ENCODE assay signal across 9 cellular contexts in genomic region chr5:1204693-1205242, GRCh38. TPM values are rescaled to one million over a fixed set of nuclear protein-coding genes. Genes with fewer than 3 reads are reported as not detected.
DNase-seq lines count a peak whose midpoint lies in the region; ATAC-seq and TF ChIP-seq lines count a peak whose summit lies in the region.
"Had no signal": no experiment of that assay in that cellular context is flagged by ENCODE, and none has a peak within 500 bp of the region (broad histone marks: within the 10 kb centered on the region; RNA-seq: fewer than 3 reads in every experiment).

No MANE protein-coding gene starts in this region.

- H3K27me3 ChIP-seq in testis: no peaks in the 10 kb centered on the region

- H3K4me2 ChIP-seq in OCI-LY7 (ENCODE audit: low read length): no peak overlapping the region

- no peak overlapping the region for H3K4me3 ChIP-seq in OCI-LY7 (ENCODE audit: low read depth, low read length, poor library complexity, severe bottlenecking)
- H3K4me3 ChIP-seq in testis: no peak overlapping the region

- no peaks in the 10 kb centered on the region for H3K4me1 ChIP-seq in OCI-LY7 (ENCODE audit: insufficient read depth, low read length, poor library complexity, severe bottlenecking)
- peaks cover 9% of the 10 kb centered on the region for H3K4me1 ChIP-seq in testis

- H3K79me2 ChIP-seq in OCI-LY7 (ENCODE audit: insufficient read depth, low read depth, low read length): no peaks in the 10 kb centered on the region

- CTCF ChIA-PET in OCI-LY7 (lab: Charles Lee; ENCODE audit: unreplicated experiment): no interaction called here

- H4K20me1 ChIP-seq in OCI-LY7 (ENCODE audit: insufficient read depth, low read length): no peaks in the 10 kb centered on the region

- POLR2A ChIA-PET in OCI-LY7 (lab: Charles Lee): interaction anchor here (0.6 kb wide), 1 partner anchor 18 kb away, joined by 6 read pairs; no protein-coding TSS in a partner anchor

- BruUV-seq in OCI-LY7 (replicated peaks; lab: Mats Ljungman, UMichigan): no TSS peak

- 34 to 43% methylated on average over 12 to 18 of the region's 18 CpGs for WGBS in testis, 2 donors

- no peak for TF ChIP-seq CTCF in OCI-LY7 (conservative IDR thresholded peaks at IDR 0.05; ENCODE audit: low read length)
- TF ChIP-seq CTCF in testis (IDR thresholded peaks at IDR 0.05): peak in 2 of 3 experiments; percentile 21 to 33

- DNase-seq in SIG-M5 treated with dmso at 0.1 percent for 504 hours (lab: John Stamatoyannopoulos, UW; ENCODE audit: unreplicated experiment) (peak; percentile 40), SIG-M5 (lab: John Stamatoyannopoulos, UW) (no peak), OCI-LY7 (ENCODE audit: low spot score) (peak; percentile 6), fibroblast of peridontal ligament (ENCODE audit: extremely low read depth) (peak; percentile 10), testis (peak; percentile 51), cerebellum (ENCODE audit: low spot score) (no peak)
- DNase-seq in NK-92 treated with Interleukin-12 subunit alpha and Interleukin-12 subunit beta, amount 100 ng/mL, for 24 hours (lab: John Stamatoyannopoulos, UW): no peak
- DNase-seq: activated CD4-positive, alpha-beta memory T cell treated with anti-CD3 and anti-CD28 coated beads for 36 hours had no signal

- intact Hi-C loops in OCI-LY7 (cut with micrococcal nuclease; ENCODE audit: unreplicated experiment) (no loop called here), testis (cut with DNase I; ENCODE audit: low total_unique reads) (no loop called here)

- H3K27ac ChIP-seq in OCI-LY7 (ENCODE audit: low read depth, low read length, poor library complexity, severe bottlenecking): no peak overlapping the region
- no peak overlapping the region for H3K27ac ChIP-seq in testis

- no peak overlapping the region for H2AFZ ChIP-seq in OCI-LY7 (ENCODE audit: low read length)

- TF ChIP-seq POLR2A in testis (IDR thresholded peaks at IDR 0.05): no peak

- no peaks in the 10 kb centered on the region for H3K9me2 ChIP-seq in OCI-LY7 (ENCODE audit: insufficient read depth, low read length)

- H3K9me3 ChIP-seq in OCI-LY7 (ENCODE audit: low read length): no peaks in the 10 kb centered on the region
- H3K9me3 ChIP-seq in testis: no peaks in the 10 kb centered on the region

- H3K36me3 ChIP-seq in OCI-LY7 (ENCODE audit: insufficient read depth, low read length) (no peaks in the 10 kb centered on the region), testis (ENCODE audit: low read depth, missing control alignments) (no peaks in the 10 kb centered on the region)

- no peak for ATAC-seq in HG02885 (IDR thresholded peaks at IDR 0.05; ENCODE audit: poor library complexity, unreplicated experiment)

RNA-seq across cellular contexts. Expression of gene SLC6A19, which starts 3.4 kb away (rescaled TPM):
- total RNA-seq in OCI-LY7 (2014; rRNA removed; shearing (Covaris generic)): not detected in 2 replicates
- total RNA-seq in OCI-LY7 (2022): not detected in 2 replicates
- total RNA-seq in testis: under 1 TPM; 0.16 to 0.68 TPM
- polyA plus RNA-seq in testis (ENCODE audit: insufficient read depth, low read depth, low replicate concordance): 0.28 TPM
- 0.09 TPM for total RNA-seq in cerebellum
- total RNA-seq: activated CD4-positive, alpha-beta memory T cell treated with anti-CD3 and anti-CD28 coated beads for 36 hours had no signal

RNA-seq across cellular contexts. Expression of gene SLC6A18, which starts 20.4 kb away (rescaled TPM):
- total RNA-seq in OCI-LY7 (2014; rRNA removed; shearing (Covaris generic)): not detected in 2 replicates
- total RNA-seq in OCI-LY7 (2022): not detected in 2 replicates
- total RNA-seq in testis: under 1 TPM in 1 of 2 donors, not detected in 1; 0.24 TPM
- not detected for polyA plus RNA-seq in testis (ENCODE audit: insufficient read depth, low read depth, low replicate concordance)
- not detected for total RNA-seq in cerebellum
- total RNA-seq: activated CD4-positive, alpha-beta memory T cell treated with anti-CD3 and anti-CD28 coated beads for 36 hours had no signal

Comparison
In these comparisons a context has a peak if more than half of its experiments do, and no peak if none do; other contexts are left out.
1. DNase-seq: peak in SIG-M5 treated with dmso at 0.1 percent for 504 hours (single experiment), OCI-LY7 (single experiment), fibroblast of peridontal ligament (single experiment) and testis (single experiment); none in SIG-M5 (single experiment), cerebellum (single experiment) and NK-92 treated with Interleukin-12 subunit alpha and Interleukin-12 subunit beta, amount 100 ng/mL, for 24 hours (single experiment).